ENCODE assay signal across 19 cellular contexts in genomic region chr17:48721009-48721402, GRCh38. TPM values are rescaled to one million over a fixed set of nuclear protein-coding genes. Genes with fewer than 3 reads are reported as not detected.
A peak's percentile ranks its signal among the peaks of the same experiment; 100 is the strongest.
DNase-seq lines count a peak whose midpoint lies in the region; ATAC-seq, FAIRE-seq and TF ChIP-seq lines count a peak whose summit lies in the region.
"Had no signal": no experiment of that assay in that cellular context is flagged by ENCODE, and none has a peak within 500 bp of the region (broad histone marks: within the 10 kb centered on the region; RNA-seq: fewer than 3 reads in every experiment).

No MANE protein-coding gene starts in this region.

- BruUV-seq in A673 (replicated peaks; lab: Mats Ljungman, UMichigan) (no TSS peak), K562 (replicated peaks; lab: Mats Ljungman, UMichigan) (no TSS peak)

- H4K20me1 ChIP-seq in K562 (replicated peaks; ENCODE audit: control insufficient read depth, insufficient read depth, low read length) = peaks cover 3% of the 10 kb centered on the region; the same call in 1 of the 2 replicates

- FAIRE-seq in K562 (lab: Jason Lieb, UNC) = no peak
- FAIRE-seq: GM19239 had no signal

- H3K36me3 ChIP-seq in A673 (ENCODE audit: insufficient read depth, low read length, poor library complexity, severe bottlenecking) (no peaks in the 10 kb centered on the region), K562 (ENCODE audit: control insufficient read depth, insufficient read depth, low read length) (no peaks in the 10 kb centered on the region), mucosa of rectum (ENCODE audit: control insufficient read depth in 2 of 2, insufficient read depth in 2 of 2, low read length in 2 of 2) (peaks cover 0 to under 1% of the 10 kb centered on the region in 2 donors), right atrium auricular region (no peaks in the 10 kb centered on the region)
- H3K36me3 ChIP-seq: HAP-1, Peyer's patch had no signal

- intact Hi-C loops in A673 (cut with micrococcal nuclease; ENCODE audit: unreplicated experiment) = loop anchor here (5.0 kb wide), 2 partner anchors 171 to 271 kb away; partner anchors contain the start of gene ATP5MC1
- intact Hi-C loops in K562 (cut with micrococcal nuclease) = no loop called here

- no peak overlapping the region for H3K4me3 Mint-ChIP-seq in activated CD8-positive, alpha-beta memory T cell treated with anti-CD3 and anti-CD28 coated beads, Interleukin-2, amount 10 ng/mL, durations not matched to agents 7 days and 5 days

- DNase-seq in A673 (ENCODE audit: low spot score) = peak; percentile 26
- DNase-seq in LNCaP clone FGC (ENCODE audit: low read depth) = no peak
- no peak for DNase-seq in K562 (ENCODE audit: extremely low read depth in 1 of 4, low spot score in 3 of 4)
- no peak for DNase-seq in activated CD8-positive, alpha-beta memory T cell treated with anti-CD3 and anti-CD28 coated beads, Interleukin-2, amount 10 ng/mL, durations not matched to agents 7 days and 5 days
- DNase-seq in globus pallidus (ENCODE audit: low spot score) = no peak
- no peak for DNase-seq in DMS79 (lab: John Stamatoyannopoulos, UW)
- DNase-seq in right atrium auricular region (ENCODE audit: low spot score) = no peak
- DNase-seq: EL, NCI-H1436 treated with DMSO at 0.1 percent for 48 hours, NCI-H2029 treated with DMSO at 0.1 percent for 48 hours, Peyer's patch, Right ventricle myocardium superior, SK-N-SH had no signal

- no peaks in the 10 kb centered on the region for H3K79me2 ChIP-seq in K562 (ENCODE audit: control insufficient read depth, insufficient read depth, low read length)

- no peak for ATAC-seq in K562
- ATAC-seq in activated CD8-positive, alpha-beta memory T cell treated with anti-CD3 and anti-CD28 coated beads, Interleukin-2, amount 10 ng/mL, durations not matched to agents 7 days and 5 days = no peak

- H3K4me1 ChIP-seq in A673 (ENCODE audit: insufficient read depth, low read length, poor library complexity, severe bottlenecking) = peaks cover 39% of the 10 kb centered on the region
- H3K4me1 ChIP-seq in K562 (replicated peaks in 1 of 2; ENCODE audit: control insufficient read depth in 2 of 2, insufficient read depth in 2 of 2, low read length in 2 of 2) = peaks cover 0 to 24% of the 10 kb centered on the region in 2 experiments; a peak in 2 of 5 replicates
- peaks cover 12 to 14% of the 10 kb centered on the region in 2 donors for H3K4me1 ChIP-seq in mucosa of rectum (ENCODE audit: control insufficient read depth in 2 of 2, insufficient read depth in 2 of 2, low read length in 2 of 2)
- H3K4me1 ChIP-seq in right atrium auricular region = peaks cover 0 to 38% of the 10 kb centered on the region in 2 donors
- H3K4me1 ChIP-seq: HAP-1 had no signal

- TF ChIP-seq CTCF in A673 (conservative IDR thresholded peaks at IDR 0.05; ENCODE audit: low read depth, low read length) (no peak), LNCaP clone FGC (IDR thresholded peaks at IDR 0.05; ENCODE audit: control insufficient read depth, extremely low read depth, insufficient read depth) (no peak), K562 (IDR thresholded peaks at IDR 0.05 in 2 of 3, conservative IDR thresholded peaks at IDR 0.05 in 1 of 3; ENCODE audit: insufficient read depth in 2 of 3, low read depth in 1 of 3, low read length in 3 of 3) (no peak), right atrium auricular region (IDR thresholded peaks at IDR 0.05) (no peak)

- no peak for TF ChIP-seq EP300 in K562 (IDR thresholded peaks at IDR 0.05; ENCODE audit: low read length)

- H3K4me1 Mint-ChIP-seq in activated CD8-positive, alpha-beta memory T cell treated with anti-CD3 and anti-CD28 coated beads, Interleukin-2, amount 10 ng/mL, durations not matched to agents 7 days and 5 days = peaks cover 30% of the 10 kb centered on the region

- no peak for TF ChIP-seq RAD21 in K562 (CRISPR knock-in tag; conservative IDR thresholded peaks at IDR 0.05 in 1 of 2, IDR thresholded peaks at IDR 0.05 in 1 of 2)

- no peak for TF ChIP-seq POLR2A in K562 (conservative IDR thresholded peaks at IDR 0.05)

- CTCF ChIA-PET in A673 (lab: Charles Lee) = no interaction called here
- CTCF ChIA-PET in K562 (lab: Yijun Ruan, JAX; ENCODE audit: low intra/inter-chr PET ratio) = no interaction called here
- CTCF ChIA-PET in activated CD8-positive, alpha-beta memory T cell treated with anti-CD3 and anti-CD28 coated beads, Interleukin-2, amount 10 ng/mL, durations not matched to agents 7 days and 5 days (lab: Charles Lee) = interaction anchor here (0.6 to 4.9 kb wide), 7 partner anchors 10 to 163 kb away, joined by 3 to 31 read pairs (median 3); no protein-coding TSS in a partner anchor

- H3K27me3 Mint-ChIP-seq in activated CD8-positive, alpha-beta memory T cell treated with anti-CD3 and anti-CD28 coated beads, Interleukin-2, amount 10 ng/mL, durations not matched to agents 7 days and 5 days = peaks cover 96% of the 10 kb centered on the region

- no peak overlapping the region for H3K27ac Mint-ChIP-seq in activated CD8-positive, alpha-beta memory T cell treated with anti-CD3 and anti-CD28 coated beads, Interleukin-2, amount 10 ng/mL, durations not matched to agents 7 days and 5 days
- H3K27ac Mint-ChIP-seq: CD14-positive monocyte had no signal

- H3K9me3 ChIP-seq in A673 (ENCODE audit: low read depth, low read length, poor library complexity, severe bottlenecking) (no peaks in the 10 kb centered on the region), K562 (replicated peaks; ENCODE audit: control insufficient read depth, insufficient read depth, low read depth, low read length) (no peaks in the 10 kb centered on the region), mucosa of rectum (ENCODE audit: control insufficient read depth in 2 of 2, low read length in 2 of 2) (no peaks in the 10 kb centered on the region), right atrium auricular region (no peaks in the 10 kb centered on the region)
- H3K9me3 ChIP-seq: Caco-2, HAP-1, SK-N-SH had no signal

- POLR2A ChIA-PET in A673 (lab: Charles Lee; ENCODE audit: low non-redundant PET) (no interaction called here), K562 (lab: Yijun Ruan, JAX) (no interaction called here)

- no peak overlapping the region for H3K4me2 ChIP-seq in K562 (ENCODE audit: insufficient read depth, low read length)
- H3K4me2 ChIP-seq: SK-N-SH had no signal

- H2AFZ ChIP-seq in K562 (ENCODE audit: low read depth, low read length) = no peak overlapping the region

- 67% methylated on average over 1 of the region's 1 CpG for WGBS in K562 (ENCODE audit: insufficient coverage, low coverage, missing lambda C conversion rate)

- peaks cover 5% of the 10 kb centered on the region for H3K36me3 Mint-ChIP-seq in activated CD8-positive, alpha-beta memory T cell treated with anti-CD3 and anti-CD28 coated beads, Interleukin-2, amount 10 ng/mL, durations not matched to agents 7 days and 5 days

- H3K27ac ChIP-seq in A673 (ENCODE audit: low read depth, low read length, poor library complexity, severe bottlenecking) (peak overlapping the region; percentile 98), K562 (ENCODE audit: extremely low read depth, low read depth, low read length) (no peak overlapping the region), mucosa of rectum (ENCODE audit: low read depth in 2 of 2, low read length in 2 of 2) (peak overlapping the region; percentile 84 to 94), right atrium auricular region (no peak overlapping the region)
- H3K27ac ChIP-seq: Peyer's patch had no signal

- no peaks in the 10 kb centered on the region for H3K9me1 ChIP-seq in K562 (ENCODE audit: control insufficient read depth, insufficient read depth, low read length)

- no peaks in the 10 kb centered on the region for H3K27me3 ChIP-seq in A673 (replicated peaks; ENCODE audit: insufficient read depth, low read depth, low read length, poor library complexity)
- H3K27me3 ChIP-seq in K562 (ENCODE audit: control insufficient read depth in 2 of 2, insufficient read depth in 2 of 2, low read length in 2 of 2) = peaks cover 58 to 65% of the 10 kb centered on the region in 2 experiments
- peaks cover 23 to 34% of the 10 kb centered on the region in 2 donors for H3K27me3 ChIP-seq in mucosa of rectum (ENCODE audit: control insufficient read depth in 2 of 2, insufficient read depth in 2 of 2, low read length in 2 of 2)
- H3K27me3 ChIP-seq in right atrium auricular region = peaks cover 81 to 93% of the 10 kb centered on the region in 2 donors

- in situ Hi-C loops in K562 (cut with MboI) = no loop called here

- no peaks in the 10 kb centered on the region for H3K9me3 Mint-ChIP-seq in activated CD8-positive, alpha-beta memory T cell treated with anti-CD3 and anti-CD28 coated beads, Interleukin-2, amount 10 ng/mL, durations not matched to agents 7 days and 5 days (ENCODE audit: low read depth)

- H3K9ac ChIP-seq in K562 (ENCODE audit: insufficient read depth in 1 of 2, low read depth in 2 of 2, low read length in 2 of 2) = no peak overlapping the region
- peak overlapping the region; percentile 80 to 87 for H3K9ac ChIP-seq in mucosa of rectum (ENCODE audit: low read depth in 1 of 2, low read length in 2 of 2)
- H3K9ac ChIP-seq: SK-N-SH had no signal

- H3K4me3 ChIP-seq in A673 (ENCODE audit: low read depth, low read length, poor library complexity, severe bottlenecking) = peak overlapping the region; percentile 72
- peak overlapping the region; percentile 91 for H3K4me3 ChIP-seq in LNCaP clone FGC (ENCODE audit: low read depth, low read length)
- H3K4me3 ChIP-seq in K562 = no peak overlapping the region
- H3K4me3 ChIP-seq in mucosa of rectum (ENCODE audit: low read length in 2 of 2) = peak overlapping the region; percentile 70 to 76
- no peak overlapping the region for H3K4me3 ChIP-seq in right atrium auricular region
- H3K4me3 ChIP-seq: HAP-1, Peyer's patch had no signal

RNA-seq across cellular contexts. Expression of gene PRAC1, which starts 1.3 kb away (rescaled TPM):
- total RNA-seq in A673 (2021) (78.3 and 129 TPM in 2 replicates), K562 (2014; rRNA removed) (not detected in 2 replicates), K562 (2014; rRNA removed; fragmentation: Illumina TruSeq; extraction: Trizol) (not detected in 2 replicates), K562 (2015; rRNA removed; fragmentation: Illumina TruSeq; extraction: Trizol) (not detected in 2 replicates), K562 (2021) (not detected in 2 replicates), right atrium auricular region (not detected)
- not detected in 2 replicates for total RNA-seq in K562 (2011; cell fraction: chromatin; rRNA removed; ENCODE audit: low replicate concordance)
- not detected in 2 replicates for total RNA-seq in K562 (2011; cell fraction: nucleolus; rRNA removed)
- not detected in 2 replicates for total RNA-seq in K562 (2011; cell fraction: nucleoplasm; rRNA removed)
- polyA plus RNA-seq in K562 (2011; rRNA removed) (not detected in 2 replicates), K562 (2014; fragmentation: Illumina TruSeq; extraction: Trizol) (not detected in 2 replicates), K562 (2014; fragmentation: Nextera tagmentation; extraction: Ambion mirVana) (not detected), K562 (2014; rRNA removed) (not detected in 2 replicates)
- not detected in 2 replicates for polyA plus RNA-seq in K562 (2011; cell fraction: cytosol; rRNA removed)
- polyA plus RNA-seq in K562 (2011; cell fraction: nucleus; rRNA removed) = not detected in 2 replicates
- polyA plus RNA-seq in K562 (2012) = not detected in 2 replicates
- not detected in 2 replicates for polyA minus RNA-seq in K562 (2011; rRNA and poly(A)+ RNA removed)
- polyA minus RNA-seq in K562 (2011; cell fraction: cytosol; rRNA and poly(A)+ RNA removed) = not detected in 2 replicates
- polyA minus RNA-seq in K562 (2011; cell fraction: nucleus; rRNA and poly(A)+ RNA removed) = not detected in 2 replicates
- total RNA-seq in activated CD8-positive, alpha-beta memory T cell treated with anti-CD3 and anti-CD28 coated beads, Interleukin-2, amount 10 ng/mL, durations not matched to agents 7 days and 5 days = not detected
- total RNA-seq: Caco-2, HT1080, Peyer's patch, Right ventricle myocardium superior had no signal
- polyA plus RNA-seq: CD14-positive monocyte, SK-N-SH had no signal

RNA-seq across cellular contexts. Expression of gene PRAC2, which starts 2.0 kb away (rescaled TPM):
- total RNA-seq in A673 (2021) = 25.5 and 47.8 TPM in 2 replicates
- not detected in 2 replicates for total RNA-seq in K562 (2011; cell fraction: chromatin; rRNA removed; ENCODE audit: low replicate concordance)
- not detected in 2 replicates for total RNA-seq in K562 (2011; cell fraction: nucleolus; rRNA removed)
- total RNA-seq in K562 (2011; cell fraction: nucleoplasm; rRNA removed) = not detected in 2 replicates
- not detected in 2 replicates for total RNA-seq in K562 (2014; rRNA removed)
- not detected in 2 replicates for total RNA-seq in K562 (2014; rRNA removed; fragmentation: Illumina TruSeq; extraction: Trizol)
- total RNA-seq in K562 (2015; rRNA removed; fragmentation: Illumina TruSeq; extraction: Trizol) = not detected in 2 replicates
- total RNA-seq in K562 (2021) = not detected in 2 replicates
- polyA plus RNA-seq in K562 (2011; rRNA removed) = not detected in 2 replicates
- polyA plus RNA-seq in K562 (2011; cell fraction: cytosol; rRNA removed) = not detected in 2 replicates
- not detected in 2 replicates for polyA plus RNA-seq in K562 (2011; cell fraction: nucleus; rRNA removed)
- not detected in 2 replicates for polyA plus RNA-seq in K562 (2012)
- not detected in 2 replicates for polyA plus RNA-seq in K562 (2014; fragmentation: Illumina TruSeq; extraction: Trizol)
- polyA plus RNA-seq in K562 (2014; fragmentation: Nextera tagmentation; extraction: Ambion mirVana) = not detected
- polyA plus RNA-seq in K562 (2014; rRNA removed) = not detected in 2 replicates
- polyA minus RNA-seq in K562 (2011; rRNA and poly(A)+ RNA removed) = not detected in 2 replicates
- not detected in 2 replicates for polyA minus RNA-seq in K562 (2011; cell fraction: cytosol; rRNA and poly(A)+ RNA removed)
- polyA minus RNA-seq in K562 (2011; cell fraction: nucleus; rRNA and poly(A)+ RNA removed) = not detected in 2 replicates
- not detected for total RNA-seq in activated CD8-positive, alpha-beta memory T cell treated with anti-CD3 and anti-CD28 coated beads, Interleukin-2, amount 10 ng/mL, durations not matched to agents 7 days and 5 days
- total RNA-seq in right atrium auricular region = not detected
- total RNA-seq: Caco-2, HT1080, Peyer's patch, Right ventricle myocardium superior had no signal
- polyA plus RNA-seq: CD14-positive monocyte, SK-N-SH had no signal

RNA-seq across cellular contexts. Expression of gene HOXB13, which starts 7.5 kb away (rescaled TPM):
- 11.7 and 15.8 TPM in 2 replicates for total RNA-seq in A673 (2021)
- total RNA-seq in K562 (2011; cell fraction: chromatin; rRNA removed; ENCODE audit: low replicate concordance) = not detected in 2 replicates
- total RNA-seq in K562 (2011; cell fraction: nucleolus; rRNA removed) = not detected in 2 replicates
- not detected in 2 replicates for total RNA-seq in K562 (2011; cell fraction: nucleoplasm; rRNA removed)
- total RNA-seq in K562 (2014; rRNA removed) = not detected in 2 replicates
- total RNA-seq in K562 (2014; rRNA removed; fragmentation: Illumina TruSeq; extraction: Trizol) = not detected in 2 replicates
- not detected in 2 replicates for total RNA-seq in K562 (2015; rRNA removed; fragmentation: Illumina TruSeq; extraction: Trizol)
- not detected in 2 replicates for total RNA-seq in K562 (2021)
- 0.01 TPM in 1 of 2 replicates, not detected in the other for polyA plus RNA-seq in K562 (2011; rRNA removed)
- polyA plus RNA-seq in K562 (2011; cell fraction: cytosol; rRNA removed) = 0.03 TPM in 1 of 2 replicates, not detected in the other
- not detected in 2 replicates for polyA plus RNA-seq in K562 (2011; cell fraction: nucleus; rRNA removed)
- not detected in 2 replicates for polyA plus RNA-seq in K562 (2012)
- polyA plus RNA-seq in K562 (2014; fragmentation: Illumina TruSeq; extraction: Trizol) = not detected in 2 replicates
- polyA plus RNA-seq in K562 (2014; fragmentation: Nextera tagmentation; extraction: Ambion mirVana) = not detected
- polyA plus RNA-seq in K562 (2014; rRNA removed) = not detected in 2 replicates
- polyA minus RNA-seq in K562 (2011; rRNA and poly(A)+ RNA removed) = not detected in 2 replicates
- not detected in 2 replicates for polyA minus RNA-seq in K562 (2011; cell fraction: cytosol; rRNA and poly(A)+ RNA removed)
- not detected in 2 replicates for polyA minus RNA-seq in K562 (2011; cell fraction: nucleus; rRNA and poly(A)+ RNA removed)
- total RNA-seq in activated CD8-positive, alpha-beta memory T cell treated with anti-CD3 and anti-CD28 coated beads, Interleukin-2, amount 10 ng/mL, durations not matched to agents 7 days and 5 days = not detected
- not detected for total RNA-seq in right atrium auricular region
- total RNA-seq: Right ventricle myocardium superior had no signal
- polyA plus RNA-seq: CD14-positive monocyte, SK-N-SH had no signal

Comparison
In these comparisons a context has a peak if more than half of its experiments do, and no peak if none do; other contexts are left out.
1. H3K27ac ChIP-seq: peak in A673 (single experiment) and mucosa of rectum (2 of 2); none in K562 (single experiment) and right atrium auricular region (0 of 2).
2. H3K4me3 ChIP-seq: peak in A673 (single experiment), LNCaP clone FGC (single experiment) and mucosa of rectum (2 of 2); none in K562 (single experiment) and right atrium auricular region (0 of 2).
3. H3K9ac ChIP-seq: peak in mucosa of rectum (2 of 2); none in K562 (0 of 2).
4. RNA of gene PRAC1, which starts 1.3 kb away (total RNA-seq): 78.3 to 129 TPM in A673; not detected in K562, not detected in activated CD8-positive, alpha-beta memory T cell treated with anti-CD3 and anti-CD28 coated beads, Interleukin-2, amount 10 ng/mL, durations not matched to agents 7 days and 5 days and not detected in right atrium auricular region; every median in the first group is over 10 times any median in the second.
5. RNA of gene PRAC2, which starts 2.0 kb away (total RNA-seq): 25.5 to 47.8 TPM in A673; not detected in K562, not detected in activated CD8-positive, alpha-beta memory T cell treated with anti-CD3 and anti-CD28 coated beads, Interleukin-2, amount 10 ng/mL, durations not matched to agents 7 days and 5 days and not detected in right atrium auricular region; every median in the first group is over 10 times any median in the second.
6. RNA of gene HOXB13, which starts 7.5 kb away (total RNA-seq): 11.7 to 15.8 TPM in A673; not detected in K562, not detected in activated CD8-positive, alpha-beta memory T cell treated with anti-CD3 and anti-CD28 coated beads, Interleukin-2, amount 10 ng/mL, durations not matched to agents 7 days and 5 days and not detected in right atrium auricular region; every median in the first group is over 10 times any median in the second.